8 cellular contexts compared by ENCODE assay signal in the genomic region with DNA sequence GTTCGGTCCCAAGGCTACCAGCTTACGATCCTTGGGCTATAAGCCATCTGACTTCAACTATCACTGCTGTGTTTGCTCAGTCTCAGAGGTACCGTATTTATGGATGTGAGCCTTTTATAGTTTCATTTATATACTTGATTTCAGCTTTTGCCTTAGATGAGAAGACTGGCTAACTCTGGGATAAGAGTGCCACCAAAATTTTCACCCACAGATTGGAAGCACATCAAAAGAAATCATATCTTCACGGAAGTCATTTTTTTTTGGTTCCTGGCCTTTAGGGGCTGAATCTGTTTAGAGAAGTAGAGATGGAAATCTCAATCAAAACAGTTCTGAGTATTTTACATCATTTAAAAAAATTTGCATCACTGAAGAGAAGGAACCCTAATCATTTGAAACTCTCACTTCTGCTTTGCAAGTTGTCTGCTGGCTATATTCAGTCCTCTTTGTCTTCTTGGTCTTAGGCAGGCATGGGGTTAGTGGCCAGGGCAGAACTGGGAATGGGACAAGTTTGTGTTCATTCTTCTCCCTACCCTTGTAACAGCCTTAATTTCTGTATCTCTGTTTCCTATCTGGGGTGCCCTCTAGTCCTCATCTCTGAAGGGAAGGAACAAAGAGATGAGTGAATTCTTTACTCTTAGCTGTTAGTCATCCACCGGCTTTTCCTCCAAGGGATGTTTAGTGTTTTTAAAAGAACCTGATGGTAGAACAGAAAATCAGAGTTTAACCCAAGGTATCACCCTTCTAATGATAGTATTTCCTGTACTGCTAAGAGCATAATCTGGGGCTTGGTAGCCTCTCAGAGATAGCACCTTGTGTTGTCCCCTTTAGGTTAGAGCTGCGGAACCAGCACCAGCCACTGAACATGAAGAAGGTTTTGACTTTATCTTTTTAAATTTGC. TPM values are rescaled to one million over a fixed set of nuclear protein-coding genes. Genes with fewer than 3 reads are reported as not detected.
DNase-seq lines count a peak whose midpoint lies in the region; ATAC-seq and TF ChIP-seq lines count a peak whose summit lies in the region.

No MANE protein-coding gene starts in this region.

- POLR2A ChIA-PET in WTC11 (lab: Charles Lee) = interaction anchor here (0.7 kb wide), 1 partner anchor 12 kb away, joined by 3 read pairs; no protein-coding TSS in a partner anchor
- POLR2A ChIA-PET in A673 (lab: Charles Lee; ENCODE audit: low non-redundant PET) = no interaction called here

- no peak overlapping the region for H3K4me3 Mint-ChIP-seq in WTC11

- peaks cover 60% of the 10 kb centered on the region for H3K4me1 Mint-ChIP-seq in WTC11

- H3K27ac ChIP-seq in BLaER1 treated with 17β-estradiol and CSF1 and Interleukin-3, amounts not matched to agents 10 nM and 100 nM = peak overlapping the region; percentile 77 to 96 (median 93)
- H3K27ac ChIP-seq in dorsolateral prefrontal cortex (no peak overlapping the region), A673 (ENCODE audit: low read depth, low read length, poor library complexity, severe bottlenecking) (no peak overlapping the region)

- no peaks in the 10 kb centered on the region for H3K27me3 ChIP-seq in BLaER1 treated with 17β-estradiol and CSF1 and Interleukin-3, amounts not matched to agents 10 nM and 100 nM
- peaks cover 0 to 7% (median 0%) of the 10 kb centered on the region in 45 donors for H3K27me3 ChIP-seq in dorsolateral prefrontal cortex
- H3K27me3 ChIP-seq in A673 (replicated peaks; ENCODE audit: insufficient read depth, low read depth, low read length, poor library complexity) = no peaks in the 10 kb centered on the region

- H3K9me3 ChIP-seq in BLaER1 treated with 17β-estradiol and CSF1 and Interleukin-3, amounts not matched to agents 10 nM and 100 nM (replicated peaks in 1 of 11) = peaks cover 0 to 19% (median 6%) of the 10 kb centered on the region in 11 experiments; a peak in 11 of 22 replicates
- H3K9me3 ChIP-seq in A673 (ENCODE audit: low read depth, low read length, poor library complexity, severe bottlenecking) = no peaks in the 10 kb centered on the region

- peak overlapping the region; percentile 68 to 81 (median 75) for H3K9ac ChIP-seq in BLaER1 treated with 17β-estradiol and CSF1 and Interleukin-3, amounts not matched to agents 10 nM and 100 nM

- H3K27ac Mint-ChIP-seq in WTC11 = peak overlapping the region; percentile 62; the same call in 1 of the 2 replicates

- H3K36me3 ChIP-seq in BLaER1 treated with 17β-estradiol and CSF1 and Interleukin-3, amounts not matched to agents 10 nM and 100 nM = peaks cover 0 to 12% (median 0%) of the 10 kb centered on the region in 11 experiments; a peak in 6 of 22 replicates
- no peaks in the 10 kb centered on the region for H3K36me3 ChIP-seq in A673 (ENCODE audit: insufficient read depth, low read length, poor library complexity, severe bottlenecking)

- H3K4me1 ChIP-seq in BLaER1 treated with 17β-estradiol and CSF1 and Interleukin-3, amounts not matched to agents 10 nM and 100 nM = peaks cover 81 to 100% (median 93%) of the 10 kb centered on the region in 10 experiments
- H3K4me1 ChIP-seq in A673 (ENCODE audit: insufficient read depth, low read length, poor library complexity, severe bottlenecking) = no peaks in the 10 kb centered on the region

- peaks cover 0 to 5% (median 0%) of the 10 kb centered on the region in 11 experiments; a peak in 1 of 22 replicates for H4K20me1 ChIP-seq in BLaER1 treated with 17β-estradiol and CSF1 and Interleukin-3, amounts not matched to agents 10 nM and 100 nM

- intact Hi-C loops in Right ventricle myocardium superior (cut with DNase I) = no loop called here
- intact Hi-C loops in dorsolateral prefrontal cortex (cut with DNase I) = no loop called here
- intact Hi-C loops in A673 (cut with micrococcal nuclease; ENCODE audit: unreplicated experiment) = no loop called here

- CTCF ChIA-PET in WTC11 (lab: Charles Lee) (interaction anchor here (0.6 to 0.7 kb wide), 2 partner anchors 11 to 116 kb away, joined by 3 read pairs; no protein-coding TSS in a partner anchor), A673 (lab: Charles Lee) (no interaction called here)

- peak overlapping the region in 8 of 10 experiments; percentile 3 to 49 (median 34); a peak in 11 of 20 replicates for H3K4me3 ChIP-seq in BLaER1 treated with 17β-estradiol and CSF1 and Interleukin-3, amounts not matched to agents 10 nM and 100 nM
- H3K4me3 ChIP-seq in dorsolateral prefrontal cortex (no peak overlapping the region), A673 (ENCODE audit: low read depth, low read length, poor library complexity, severe bottlenecking) (no peak overlapping the region)

- BruUV-seq in A673 (replicated peaks; lab: Mats Ljungman, UMichigan) = no TSS peak

- H3K27me3 Mint-ChIP-seq in WTC11 (ENCODE audit: low read depth) = no peaks in the 10 kb centered on the region

- H3K4me2 ChIP-seq in BLaER1 treated with 17β-estradiol and CSF1 and Interleukin-3, amounts not matched to agents 10 nM and 100 nM = peak overlapping the region; percentile 76 to 97 (median 92)

- DNase-seq in WTC11 (ENCODE audit: low spot score) (no peak), Right ventricle myocardium superior (no peak), HK-2 (ENCODE audit: unreplicated experiment) (no peak), dorsolateral prefrontal cortex (no peak), A673 (ENCODE audit: low spot score) (no peak)

- H3K9me3 Mint-ChIP-seq in WTC11 = no peaks in the 10 kb centered on the region

- TF ChIP-seq CTCF in WTC11 (IDR thresholded peaks at IDR 0.05) (no peak), dorsolateral prefrontal cortex (IDR thresholded peaks at IDR 0.05 in 54 of 56, conservative IDR thresholded peaks at IDR 0.05 in 2 of 56; ENCODE audit: low read depth in 1 of 56, partially characterized antibody in 56 of 56) (no peak), A673 (conservative IDR thresholded peaks at IDR 0.05; ENCODE audit: low read depth, low read length) (no peak)

- peak; percentile 46 for ATAC-seq in GM19372 (IDR thresholded peaks at IDR 0.05; ENCODE audit: low read depth, unreplicated experiment)
- ATAC-seq in HG03175 (IDR thresholded peaks at IDR 0.05; ENCODE audit: unreplicated experiment) = peak; percentile 62
- peak; percentile 52 for ATAC-seq in WTC11
- ATAC-seq in Right ventricle myocardium superior (ENCODE audit: poor library complexity) = no peak

- no peaks in the 10 kb centered on the region for H3K36me3 Mint-ChIP-seq in WTC11

TF ChIP-seq in WTC11, 78 proteins besides CTCF, POLR2A, EP300 and RAD21 (continues in another document):
- TF ChIP-seq, protein P1, sequence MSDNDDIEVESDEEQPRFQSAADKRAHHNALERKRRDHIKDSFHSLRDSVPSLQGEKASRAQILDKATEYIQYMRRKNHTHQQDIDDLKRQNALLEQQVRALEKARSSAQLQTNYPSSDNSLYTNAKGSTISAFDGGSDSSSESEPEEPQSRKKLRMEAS (CRISPR knock-in tag; IDR thresholded peaks at IDR 0.05) = no peak
- TF ChIP-seq TCF7 (CRISPR knock-in tag; IDR thresholded peaks at IDR 0.05; ENCODE audit: low read depth) (no peak), FOXP1 (CRISPR knock-in tag; IDR thresholded peaks at IDR 0.05; ENCODE audit: borderline replicate concordance) (no peak), CREB1 (CRISPR knock-in tag; IDR thresholded peaks at IDR 0.05) (no peak), TEAD1 (CRISPR knock-in tag; IDR thresholded peaks at IDR 0.05) (no peak), EMX1 (CRISPR knock-in tag; IDR thresholded peaks at IDR 0.05) (no peak)
- TF ChIP-seq, protein P2, sequence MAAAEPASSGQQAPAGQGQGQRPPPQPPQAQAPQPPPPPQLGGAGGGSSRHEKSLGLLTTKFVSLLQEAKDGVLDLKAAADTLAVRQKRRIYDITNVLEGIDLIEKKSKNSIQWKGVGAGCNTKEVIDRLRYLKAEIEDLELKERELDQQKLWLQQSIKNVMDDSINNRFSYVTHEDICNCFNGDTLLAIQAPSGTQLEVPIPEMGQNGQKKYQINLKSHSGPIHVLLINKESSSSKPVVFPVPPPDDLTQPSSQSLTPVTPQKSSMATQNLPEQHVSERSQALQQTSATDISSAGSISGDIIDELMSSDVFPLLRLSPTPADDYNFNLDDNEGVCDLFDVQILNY (CRISPR knock-in tag; IDR thresholded peaks at IDR 0.05) = no peak
- TF ChIP-seq, protein P3, sequence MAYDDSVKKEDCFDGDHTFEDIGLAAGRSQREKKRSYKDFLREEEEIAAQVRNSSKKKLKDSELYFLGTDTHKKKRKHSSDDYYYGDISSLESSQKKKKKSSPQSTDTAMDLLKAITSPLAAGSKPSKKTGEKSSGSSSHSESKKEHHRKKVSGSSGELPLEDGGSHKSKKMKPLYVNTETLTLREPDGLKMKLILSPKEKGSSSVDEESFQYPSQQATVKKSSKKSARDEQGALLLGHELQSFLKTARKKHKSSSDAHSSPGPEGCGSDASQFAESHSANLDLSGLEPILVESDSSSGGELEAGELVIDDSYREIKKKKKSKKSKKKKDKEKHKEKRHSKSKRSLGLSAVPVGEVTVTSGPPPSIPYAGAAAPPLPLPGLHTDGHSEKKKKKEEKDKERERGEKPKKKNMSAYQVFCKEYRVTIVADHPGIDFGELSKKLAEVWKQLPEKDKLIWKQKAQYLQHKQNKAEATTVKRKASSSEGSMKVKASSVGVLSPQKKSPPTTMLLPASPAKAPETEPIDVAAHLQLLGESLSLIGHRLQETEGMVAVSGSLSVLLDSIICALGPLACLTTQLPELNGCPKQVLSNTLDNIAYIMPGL (CRISPR knock-in tag; IDR thresholded peaks at IDR 0.05) = no peak
- TF ChIP-seq, protein P4, sequence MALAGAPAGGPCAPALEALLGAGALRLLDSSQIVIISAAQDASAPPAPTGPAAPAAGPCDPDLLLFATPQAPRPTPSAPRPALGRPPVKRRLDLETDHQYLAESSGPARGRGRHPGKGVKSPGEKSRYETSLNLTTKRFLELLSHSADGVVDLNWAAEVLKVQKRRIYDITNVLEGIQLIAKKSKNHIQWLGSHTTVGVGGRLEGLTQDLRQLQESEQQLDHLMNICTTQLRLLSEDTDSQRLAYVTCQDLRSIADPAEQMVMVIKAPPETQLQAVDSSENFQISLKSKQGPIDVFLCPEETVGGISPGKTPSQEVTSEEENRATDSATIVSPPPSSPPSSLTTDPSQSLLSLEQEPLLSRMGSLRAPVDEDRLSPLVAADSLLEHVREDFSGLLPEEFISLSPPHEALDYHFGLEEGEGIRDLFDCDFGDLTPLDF (CRISPR knock-in tag; IDR thresholded peaks at IDR 0.05) = no peak
- TF ChIP-seq, protein P5, sequence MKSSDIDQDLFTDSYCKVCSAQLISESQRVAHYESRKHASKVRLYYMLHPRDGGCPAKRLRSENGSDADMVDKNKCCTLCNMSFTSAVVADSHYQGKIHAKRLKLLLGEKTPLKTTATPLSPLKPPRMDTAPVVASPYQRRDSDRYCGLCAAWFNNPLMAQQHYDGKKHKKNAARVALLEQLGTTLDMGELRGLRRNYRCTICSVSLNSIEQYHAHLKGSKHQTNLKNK (CRISPR knock-in tag; IDR thresholded peaks at IDR 0.05) = no peak
- TF ChIP-seq, protein P6, sequence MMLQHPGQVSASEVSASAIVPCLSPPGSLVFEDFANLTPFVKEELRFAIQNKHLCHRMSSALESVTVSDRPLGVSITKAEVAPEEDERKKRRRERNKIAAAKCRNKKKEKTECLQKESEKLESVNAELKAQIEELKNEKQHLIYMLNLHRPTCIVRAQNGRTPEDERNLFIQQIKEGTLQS (CRISPR knock-in tag; conservative IDR thresholded peaks at IDR 0.05) = no peak

RNA-seq across cellular contexts. Expression of a gene that starts 14.1 kb away (rescaled TPM):
- total RNA-seq in WTC11 (2021) (18.1 to 24.1 TPM (median 19.9 TPM) in 3 replicates), Right ventricle myocardium superior (13.6 TPM), dorsolateral prefrontal cortex (1 to 10 TPM in 105 of 120 experiments, under 1 TPM in 15; 0.25 to 6.9 (median 1.9) TPM), A673 (2021) (6.3 and 6.8 TPM in 2 replicates)

Comparison
In these comparisons a context has a peak if more than half of its experiments do, and no peak if none do; other contexts are left out.
1. H3K27ac ChIP-seq: peak in BLaER1 treated with 17β-estradiol and CSF1 and Interleukin-3, amounts not matched to agents 10 nM and 100 nM (11 of 11); none in dorsolateral prefrontal cortex (0 of 59) and A673 (single experiment).
2. H3K4me3 ChIP-seq: peak in BLaER1 treated with 17β-estradiol and CSF1 and Interleukin-3, amounts not matched to agents 10 nM and 100 nM (8 of 10); none in dorsolateral prefrontal cortex (0 of 59) and A673 (single experiment).